9 cellular contexts compared by ENCODE assay signal in genomic region chr9:129932303-129933151, GRCh38.
A peak's percentile ranks its signal among the peaks of the same experiment; 100 is the strongest.
DNase-seq lines count a peak whose midpoint lies in the region; ATAC-seq and TF ChIP-seq lines count a peak whose summit lies in the region.
"Had no signal": no experiment of that assay in that cellular context is flagged by ENCODE, and none has a peak within 500 bp of the region (broad histone marks: within the 10 kb centered on the region; RNA-seq: fewer than 3 reads in every experiment).

No MANE protein-coding gene starts in this region.

- no peaks in the 10 kb centered on the region for H3F3A ChIP-seq in PC-9 (ENCODE audit: insufficient read depth, low read depth)

- CTCF ChIA-PET in PC-9 (lab: Charles Lee) = no interaction called here

- intact Hi-C loops in sigmoid colon (cut with DNase I) = loop anchor here (5.0 kb wide), 2 partner anchors 45 to 110 kb away; partner anchors contain the start of gene FNBP1
- intact Hi-C loops in PC-9 (cut with micrococcal nuclease; ENCODE audit: unreplicated experiment) = no loop called here

- POLR2A ChIA-PET in PC-9 (lab: Charles Lee; ENCODE audit: unreplicated experiment) = no interaction called here

- H3K27ac ChIP-seq in SJSA1 (peak overlapping the region; percentile 85), sigmoid colon (peak overlapping the region; percentile 75 to 88 (median 82)), PC-9 (no peak overlapping the region)

- DNase-seq in GM06990 (ENCODE audit: extremely low read depth, insufficient read length) = peak; percentile 32
- DNase-seq in SJSA1 (ENCODE audit: low read depth in 1 of 2, low spot score in 2 of 2) = peak; percentile 62 to 73
- peak; percentile 29 for DNase-seq in fibroblast of gingiva (ENCODE audit: low read depth)
- no peak for DNase-seq in sigmoid colon
- DNase-seq in SW480 (ENCODE audit: low spot score) = no peak
- no peak for DNase-seq in activated gamma-delta T cell treated with Interleukin-2 at 50 U/mL for 16 hours
- no peak for DNase-seq in PC-9

- no peaks in the 10 kb centered on the region for H4K20me1 ChIP-seq in PC-9 (ENCODE audit: insufficient read depth)

- no peaks in the 10 kb centered on the region for H3K79me2 ChIP-seq in PC-9 (ENCODE audit: low read depth)

- TF ChIP-seq EP300 in sigmoid colon (IDR thresholded peaks at IDR 0.05) = no peak

- H3K36me3 ChIP-seq in GM06990 (ENCODE audit: control insufficient read depth, insufficient read depth, low read length) (peaks cover 13% of the 10 kb centered on the region), SJSA1 (peaks cover 14% of the 10 kb centered on the region; the same call in 1 of the 2 replicates), sigmoid colon (peaks cover 0 to 23% (median 10%) of the 10 kb centered on the region in 4 donors), PC-9 (ENCODE audit: low read depth) (no peaks in the 10 kb centered on the region)

- TF ChIP-seq POLR2A in sigmoid colon (IDR thresholded peaks at IDR 0.05) = no peak

- H3K4me3 ChIP-seq in GM06990 (replicated peaks; ENCODE audit: low read depth, low read length) (no peak overlapping the region), SJSA1 (no peak overlapping the region), sigmoid colon (peak overlapping the region in 3 of 4 donors; percentile 2 to 6 (median 4)), PC-9 (no peak overlapping the region)

- TF ChIP-seq CTCF in GM06990 (IDR thresholded peaks at IDR 0.05; ENCODE audit: insufficient read depth, low read length, poor library complexity, severe bottlenecking) (no peak), sigmoid colon (IDR thresholded peaks at IDR 0.05) (no peak), PC-9 (conservative IDR thresholded peaks at IDR 0.05) (no peak)

- H3K4me1 ChIP-seq in SJSA1 (replicated peaks) (peaks cover 54% of the 10 kb centered on the region), sigmoid colon (peaks cover 0 to 67% (median 53%) of the 10 kb centered on the region in 4 donors), PC-9 (replicated peaks; ENCODE audit: insufficient read depth) (no peaks in the 10 kb centered on the region)

- H3K4me2 ChIP-seq in PC-9 = no peak overlapping the region

- H3K27me3 ChIP-seq in GM06990 (replicated peaks; ENCODE audit: control insufficient read depth, insufficient read depth, low read length) (no peaks in the 10 kb centered on the region), SJSA1 (replicated peaks) (no peaks in the 10 kb centered on the region), sigmoid colon (no peaks in the 10 kb centered on the region), PC-9 (ENCODE audit: insufficient read depth, low read depth) (no peaks in the 10 kb centered on the region)

- whole genome bisulfite sequencing in sigmoid colon, 2 donors = 40 to 68% methylated on average over 8 of the region's 8 CpGs

- ATAC-seq in HG03135 (IDR thresholded peaks at IDR 0.05; ENCODE audit: unreplicated experiment) = no peak
- ATAC-seq: HCT116 had no signal

- no peaks in the 10 kb centered on the region for H3K9me2 ChIP-seq in PC-9 (ENCODE audit: insufficient read depth)

- H2AFZ ChIP-seq in PC-9 = no peak overlapping the region

- H3K9me3 ChIP-seq in SJSA1 (replicated peaks) (no peaks in the 10 kb centered on the region), sigmoid colon (no peaks in the 10 kb centered on the region), PC-9 (ENCODE audit: insufficient read depth, low read depth) (no peaks in the 10 kb centered on the region)

- no TSS peak for BruUV-seq in PC-9 (replicated peaks; lab: Mats Ljungman, UMichigan)

Comparison
In these comparisons a context has a peak if more than half of its experiments do, and no peak if none do; other contexts are left out.
1. DNase-seq: peak in GM06990 (single experiment), SJSA1 (2 of 2) and fibroblast of gingiva (single experiment); none in sigmoid colon (single experiment), SW480 (single experiment), activated gamma-delta T cell treated with Interleukin-2 at 50 U/mL for 16 hours (single experiment) and PC-9 (0 of 2).
2. H3K4me3 ChIP-seq: peak in sigmoid colon (3 of 4); none in GM06990 (single experiment), SJSA1 (single experiment) and PC-9 (single experiment).